Comparison of ENCODE assay signal across 27 cellular contexts in genomic region chr22:47610281-47610680, GRCh38.
"Had no signal": no experiment of that assay in that cellular context is flagged by ENCODE, and none has a peak within 500 bp of the region (broad histone marks: within the 10 kb centered on the region; RNA-seq: fewer than 3 reads in every experiment).

No MANE protein-coding gene starts in this region.

- ATAC-seq: PC-3, T-helper 17 cell had no signal

- H3K9me3 ChIP-seq: adrenal gland had no signal

- H3K27me3 ChIP-seq: adrenal gland had no signal

- H3K4me2 ChIP-seq: KMS-11 had no signal

- H3K4me3 Mint-ChIP-seq: activated B cell treated with CpG ODN at 0.5 μM for 24 hours; activated CD4-positive, alpha-beta memory T cell treated with anti-CD3 and anti-CD28 coated beads, Interleukin-2, amount 10 ng/mL, durations not matched to agents 7 days and 5 days; activated naive CD8-positive, alpha-beta T cell; IgD-negative memory B cell; T-helper 17 cell had no signal

- H3K27me3 Mint-ChIP-seq: activated CD4-positive, alpha-beta memory T cell treated with anti-CD3 and anti-CD28 coated beads, Interleukin-2, amount 10 ng/mL, durations not matched to agents 7 days and 5 days; IgD-negative memory B cell had no signal

- H3K9ac ChIP-seq: KMS-11 had no signal

- H3K4me1 Mint-ChIP-seq: activated B cell treated with CpG ODN at 0.5 μM for 24 hours; activated CD4-positive, alpha-beta memory T cell treated with anti-CD3 and anti-CD28 coated beads, Interleukin-2, amount 10 ng/mL, durations not matched to agents 7 days and 5 days; IgD-negative memory B cell had no signal

- H3K36me3 Mint-ChIP-seq: activated naive CD8-positive, alpha-beta T cell had no signal

- H3K4me3 ChIP-seq: adrenal gland had no signal

- DNase-seq: activated B cell treated with CpG ODN at 0.5 μM for 24 hours; activated CD4-positive, alpha-beta memory T cell treated with anti-CD3 and anti-CD28 coated beads, Interleukin-2, amount 10 ng/mL, durations not matched to agents 7 days and 5 days; activated CD4-positive, alpha-beta T cell treated with anti-CD3 and anti-CD28 coated beads for 1 hour; activated CD4-positive, alpha-beta T cell treated with anti-CD3 and anti-CD28 coated beads, Interleukin-2, amount 50 U/mL, for 1 hour; activated CD8-positive, alpha-beta memory T cell treated with anti-CD3 and anti-CD28 coated beads, Interleukin-2, amount 50 U/mL, for 48 hours; activated effector memory CD4-positive, alpha-beta T cell treated with Interleukin-2 at 50 U/mL for 16 hours; activated naive CD4-positive, alpha-beta T cell; activated T-cell treated with anti-CD3 and anti-CD28 coated beads, Interleukin-2, amount 50 U/mL, for 1 hour; adrenal gland; anterior cingulate cortex; cerebellar nuclear complex; MV-4-11; NCI-H1092 treated with DMSO at 0.1 percent for 48 hours; NCI-H1417 treated with DMSO at 0.1 percent for 48 hours; NCI-H1694; NCI-H2029; NCI-H2107; NCI-H2171 treated with DMSO at 0.1 percent for 48 hours; NCI-H226; NCI-H526 treated with DMSO at 0.1 percent for 48 hours; PC-3; SHP77 treated with DMSO at 0.1 percent for 48 hours; T-helper 17 cell; T-helper 9 cell had no signal

- H3K36me3 ChIP-seq: adrenal gland had no signal

- H3K9me3 Mint-ChIP-seq: activated B cell treated with CpG ODN at 0.5 μM for 24 hours; activated CD4-positive, alpha-beta memory T cell treated with anti-CD3 and anti-CD28 coated beads, Interleukin-2, amount 10 ng/mL, durations not matched to agents 7 days and 5 days had no signal

- H3K27ac ChIP-seq: adrenal gland, KMS-11 had no signal

- H3K27ac Mint-ChIP-seq: activated B cell treated with CpG ODN at 0.5 μM for 24 hours; activated CD4-positive, alpha-beta memory T cell treated with anti-CD3 and anti-CD28 coated beads, Interleukin-2, amount 10 ng/mL, durations not matched to agents 7 days and 5 days; activated naive CD8-positive, alpha-beta T cell; T-helper 17 cell had no signal

- H3K4me1 ChIP-seq: adrenal gland had no signal
